ENCODE assay signal across 1 cellular context in the genomic region with DNA sequence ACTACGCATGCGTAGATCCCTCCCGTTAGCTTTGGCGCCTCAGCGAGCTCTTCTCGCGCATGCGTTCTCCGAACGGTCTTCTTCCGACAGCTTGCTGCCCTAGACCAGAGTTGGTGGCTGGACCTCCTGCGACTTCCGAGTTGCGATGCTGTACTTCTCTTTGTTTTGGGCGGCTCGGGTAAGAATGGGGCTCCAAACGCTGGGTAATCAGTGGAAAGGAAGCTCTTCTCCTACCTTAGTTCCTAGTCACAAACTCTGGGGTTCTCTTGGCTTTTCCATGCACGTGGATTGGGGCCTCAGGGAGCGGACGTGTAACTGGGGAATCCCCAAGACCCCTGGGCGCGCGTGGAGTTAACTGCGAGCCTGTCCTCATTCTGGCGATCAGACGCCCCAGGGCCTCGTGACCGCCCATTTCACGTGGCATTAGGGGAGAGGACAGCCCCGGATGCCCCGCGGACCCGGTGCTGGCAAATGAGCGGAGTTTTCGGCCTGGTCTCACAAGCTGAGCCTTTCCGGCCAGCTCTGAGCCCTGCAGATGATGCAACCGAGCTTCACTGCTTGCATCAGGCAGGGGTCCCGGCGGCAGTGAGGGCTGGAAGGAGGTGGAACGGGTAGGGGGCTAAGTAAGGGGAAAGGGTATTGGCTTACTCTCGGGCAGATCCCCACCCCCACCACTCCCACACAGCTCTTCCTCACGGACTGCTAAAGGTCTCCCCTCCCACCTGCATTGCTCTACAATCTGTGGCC.
A peak's percentile ranks its signal among the peaks of the same experiment; 100 is the strongest.
TF ChIP-seq lines count a peak whose summit lies in the region.

TSS of gene SHMT2 (plus strand) at position 78 of the 747 bp plus-strand sequence. CDS start at position 146, 68 bp downstream.

TF ChIP-seq in GM12878, 131 proteins besides CTCF, POLR2A, EP300 and RAD21 (continued from another document and continues in another):
- no peak for TF ChIP-seq ZBTB11 (CRISPR knock-in tag; IDR thresholded peaks at IDR 0.05)
- TF ChIP-seq NFXL1 (IDR thresholded peaks at IDR 0.05; ENCODE audit: borderline replicate concordance), result no peak
- TF ChIP-seq, protein P1, sequence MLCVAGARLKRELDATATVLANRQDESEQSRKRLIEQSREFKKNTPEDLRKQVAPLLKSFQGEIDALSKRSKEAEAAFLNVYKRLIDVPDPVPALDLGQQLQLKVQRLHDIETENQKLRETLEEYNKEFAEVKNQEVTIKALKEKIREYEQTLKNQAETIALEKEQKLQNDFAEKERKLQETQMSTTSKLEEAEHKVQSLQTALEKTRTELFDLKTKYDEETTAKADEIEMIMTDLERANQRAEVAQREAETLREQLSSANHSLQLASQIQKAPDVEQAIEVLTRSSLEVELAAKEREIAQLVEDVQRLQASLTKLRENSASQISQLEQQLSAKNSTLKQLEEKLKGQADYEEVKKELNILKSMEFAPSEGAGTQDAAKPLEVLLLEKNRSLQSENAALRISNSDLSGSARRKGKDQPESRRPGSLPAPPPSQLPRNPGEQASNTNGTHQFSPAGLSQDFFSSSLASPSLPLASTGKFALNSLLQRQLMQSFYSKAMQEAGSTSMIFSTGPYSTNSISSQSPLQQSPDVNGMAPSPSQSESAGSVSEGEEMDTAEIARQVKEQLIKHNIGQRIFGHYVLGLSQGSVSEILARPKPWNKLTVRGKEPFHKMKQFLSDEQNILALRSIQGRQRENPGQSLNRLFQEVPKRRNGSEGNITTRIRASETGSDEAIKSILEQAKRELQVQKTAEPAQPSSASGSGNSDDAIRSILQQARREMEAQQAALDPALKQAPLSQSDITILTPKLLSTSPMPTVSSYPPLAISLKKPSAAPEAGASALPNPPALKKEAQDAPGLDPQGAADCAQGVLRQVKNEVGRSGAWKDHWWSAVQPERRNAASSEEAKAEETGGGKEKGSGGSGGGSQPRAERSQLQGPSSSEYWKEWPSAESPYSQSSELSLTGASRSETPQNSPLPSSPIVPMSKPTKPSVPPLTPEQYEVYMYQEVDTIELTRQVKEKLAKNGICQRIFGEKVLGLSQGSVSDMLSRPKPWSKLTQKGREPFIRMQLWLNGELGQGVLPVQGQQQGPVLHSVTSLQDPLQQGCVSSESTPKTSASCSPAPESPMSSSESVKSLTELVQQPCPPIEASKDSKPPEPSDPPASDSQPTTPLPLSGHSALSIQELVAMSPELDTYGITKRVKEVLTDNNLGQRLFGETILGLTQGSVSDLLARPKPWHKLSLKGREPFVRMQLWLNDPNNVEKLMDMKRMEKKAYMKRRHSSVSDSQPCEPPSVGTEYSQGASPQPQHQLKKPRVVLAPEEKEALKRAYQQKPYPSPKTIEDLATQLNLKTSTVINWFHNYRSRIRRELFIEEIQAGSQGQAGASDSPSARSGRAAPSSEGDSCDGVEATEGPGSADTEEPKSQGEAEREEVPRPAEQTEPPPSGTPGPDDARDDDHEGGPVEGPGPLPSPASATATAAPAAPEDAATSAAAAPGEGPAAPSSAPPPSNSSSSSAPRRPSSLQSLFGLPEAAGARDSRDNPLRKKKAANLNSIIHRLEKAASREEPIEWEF (IDR thresholded peaks at IDR 0.05; ENCODE audit: insufficient replicate concordance, low read depth, low read length), result no peak
- TF ChIP-seq, protein P2, sequence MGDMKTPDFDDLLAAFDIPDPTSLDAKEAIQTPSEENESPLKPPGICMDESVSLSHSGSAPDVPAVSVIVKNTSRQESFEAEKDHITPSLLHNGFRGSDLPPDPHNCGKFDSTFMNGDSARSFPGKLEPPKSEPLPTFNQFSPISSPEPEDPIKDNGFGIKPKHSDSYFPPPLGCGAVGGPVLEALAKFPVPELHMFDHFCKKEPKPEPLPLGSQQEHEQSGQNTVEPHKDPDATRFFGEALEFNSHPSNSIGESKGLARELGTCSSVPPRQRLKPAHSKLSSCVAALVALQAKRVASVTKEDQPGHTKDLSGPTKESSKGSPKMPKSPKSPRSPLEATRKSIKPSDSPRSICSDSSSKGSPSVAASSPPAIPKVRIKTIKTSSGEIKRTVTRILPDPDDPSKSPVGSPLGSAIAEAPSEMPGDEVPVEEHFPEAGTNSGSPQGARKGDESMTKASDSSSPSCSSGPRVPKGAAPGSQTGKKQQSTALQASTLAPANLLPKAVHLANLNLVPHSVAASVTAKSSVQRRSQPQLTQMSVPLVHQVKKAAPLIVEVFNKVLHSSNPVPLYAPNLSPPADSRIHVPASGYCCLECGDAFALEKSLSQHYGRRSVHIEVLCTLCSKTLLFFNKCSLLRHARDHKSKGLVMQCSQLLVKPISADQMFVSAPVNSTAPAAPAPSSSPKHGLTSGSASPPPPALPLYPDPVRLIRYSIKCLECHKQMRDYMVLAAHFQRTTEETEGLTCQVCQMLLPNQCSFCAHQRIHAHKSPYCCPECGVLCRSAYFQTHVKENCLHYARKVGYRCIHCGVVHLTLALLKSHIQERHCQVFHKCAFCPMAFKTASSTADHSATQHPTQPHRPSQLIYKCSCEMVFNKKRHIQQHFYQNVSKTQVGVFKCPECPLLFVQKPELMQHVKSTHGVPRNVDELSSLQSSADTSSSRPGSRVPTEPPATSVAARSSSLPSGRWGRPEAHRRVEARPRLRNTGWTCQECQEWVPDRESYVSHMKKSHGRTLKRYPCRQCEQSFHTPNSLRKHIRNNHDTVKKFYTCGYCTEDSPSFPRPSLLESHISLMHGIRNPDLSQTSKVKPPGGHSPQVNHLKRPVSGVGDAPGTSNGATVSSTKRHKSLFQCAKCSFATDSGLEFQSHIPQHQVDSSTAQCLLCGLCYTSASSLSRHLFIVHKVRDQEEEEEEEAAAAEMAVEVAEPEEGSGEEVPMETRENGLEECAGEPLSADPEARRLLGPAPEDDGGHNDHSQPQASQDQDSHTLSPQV (IDR thresholded peaks at IDR 0.05), result no peak
- TF ChIP-seq ZNF384 (IDR thresholded peaks at IDR 0.05; ENCODE audit: borderline replicate concordance, low read depth, low read length), result no peak
- no peak for TF ChIP-seq CREB1 (IDR thresholded peaks at IDR 0.05; ENCODE audit: low read depth)
- no peak for TF ChIP-seq TCF3 (IDR thresholded peaks at IDR 0.05; ENCODE audit: borderline replicate concordance, insufficient read depth, low read depth, low read length)
- TF ChIP-seq MYC (IDR thresholded peaks at IDR 0.05; ENCODE audit: insufficient read depth, insufficient read length, insufficient replicate concordance, low read length, severe bottlenecking), result peak; percentile 7
- TF ChIP-seq BHLHE40 (IDR thresholded peaks at IDR 0.05; ENCODE audit: borderline replicate concordance in 1 of 2, low read depth in 2 of 2, low read length in 1 of 2), result peak; percentile 64 to 71; a peak in 3 of 4 replicates
- no peak for TF ChIP-seq FOS (IDR thresholded peaks at IDR 0.05; ENCODE audit: borderline replicate concordance, extremely low read depth, insufficient read length)
- TF ChIP-seq ASH2L (IDR thresholded peaks at IDR 0.05; ENCODE audit: borderline replicate concordance, low read depth), result no peak
- TF ChIP-seq RBBP5 (conservative IDR thresholded peaks at IDR 0.05), result no peak
- TF ChIP-seq HSF1 (IDR thresholded peaks at IDR 0.05; ENCODE audit: low read depth, low read length), result no peak
- TF ChIP-seq ZNF207 (IDR thresholded peaks at IDR 0.05; ENCODE audit: borderline replicate concordance), result no peak
- TF ChIP-seq NFYA (IDR thresholded peaks at IDR 0.05; ENCODE audit: borderline replicate concordance, low read depth, low read length), result no peak
- no peak for TF ChIP-seq NR2C1 (IDR thresholded peaks at IDR 0.05)
- peak; percentile 67; the same call in 1 of the 2 replicates for TF ChIP-seq GATAD2B (conservative IDR thresholded peaks at IDR 0.05; ENCODE audit: low read depth)
- TF ChIP-seq DPF2 (IDR thresholded peaks at IDR 0.05), result 0 out of 2 replicates have a peak, but pooled peaks have one; percentile 47
- TF ChIP-seq ETV6 (conservative IDR thresholded peaks at IDR 0.05 in 1 of 2, IDR thresholded peaks at IDR 0.05 in 1 of 2; ENCODE audit: borderline replicate concordance in 1 of 2, low read depth in 1 of 2), result no peak
- no peak for TF ChIP-seq JUND (IDR thresholded peaks at IDR 0.05; ENCODE audit: low read depth, low read length)
- TF ChIP-seq ZNF24 (IDR thresholded peaks at IDR 0.05), result no peak
- TF ChIP-seq RAD51 (IDR thresholded peaks at IDR 0.05), result peak; percentile 87
- TF ChIP-seq ZSCAN29 (IDR thresholded peaks at IDR 0.05), result no peak
- no peak for TF ChIP-seq FOXM1 (IDR thresholded peaks at IDR 0.05; ENCODE audit: low read depth, low read length)
- TF ChIP-seq TCF7 (IDR thresholded peaks at IDR 0.05; ENCODE audit: borderline replicate concordance), result no peak
- peak; percentile 4; the same call in 1 of the 3 replicates for TF ChIP-seq POU2F2 (IDR thresholded peaks at IDR 0.05; ENCODE audit: borderline replicate concordance, low read depth, low read length)
- TF ChIP-seq NKRF (conservative IDR thresholded peaks at IDR 0.05), result peak; percentile 85
- TF ChIP-seq SMARCA5 (IDR thresholded peaks at IDR 0.05), result peak; percentile 55; the same call in 1 of the 2 replicates
- no peak for TF ChIP-seq IKZF2 (IDR thresholded peaks at IDR 0.05)
- no peak for TF ChIP-seq ZZZ3 (IDR thresholded peaks at IDR 0.05; ENCODE audit: control insufficient read depth, insufficient read length, low read depth)
- no peak; the same call in none of the 2 replicates for TF ChIP-seq SREBF1 (IDR thresholded peaks at IDR 0.05; ENCODE audit: low read length)
- TF ChIP-seq SIX5 (IDR thresholded peaks at IDR 0.05; ENCODE audit: low read depth, low read length, severe bottlenecking), result peak; percentile 83
- no peak for TF ChIP-seq ZNF217 (IDR thresholded peaks at IDR 0.05)
- TF ChIP-seq IKZF1 (conservative IDR thresholded peaks at IDR 0.05), result peak; percentile 86
- TF ChIP-seq NFIC (IDR thresholded peaks at IDR 0.05; ENCODE audit: low read depth, low read length), result no peak
- TF ChIP-seq, protein P3, sequence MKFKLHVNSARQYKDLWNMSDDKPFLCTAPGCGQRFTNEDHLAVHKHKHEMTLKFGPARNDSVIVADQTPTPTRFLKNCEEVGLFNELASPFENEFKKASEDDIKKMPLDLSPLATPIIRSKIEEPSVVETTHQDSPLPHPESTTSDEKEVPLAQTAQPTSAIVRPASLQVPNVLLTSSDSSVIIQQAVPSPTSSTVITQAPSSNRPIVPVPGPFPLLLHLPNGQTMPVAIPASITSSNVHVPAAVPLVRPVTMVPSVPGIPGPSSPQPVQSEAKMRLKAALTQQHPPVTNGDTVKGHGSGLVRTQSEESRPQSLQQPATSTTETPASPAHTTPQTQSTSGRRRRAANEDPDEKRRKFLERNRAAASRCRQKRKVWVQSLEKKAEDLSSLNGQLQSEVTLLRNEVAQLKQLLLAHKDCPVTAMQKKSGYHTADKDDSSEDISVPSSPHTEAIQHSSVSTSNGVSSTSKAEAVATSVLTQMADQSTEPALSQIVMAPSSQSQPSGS (IDR thresholded peaks at IDR 0.05; ENCODE audit: low read length), result no peak
- TF ChIP-seq HDAC2 (IDR thresholded peaks at IDR 0.05), result no peak
- TF ChIP-seq HCFC1 (IDR thresholded peaks at IDR 0.05; ENCODE audit: low read length), result peak; percentile 88
- no peak for TF ChIP-seq NR2F1 (conservative IDR thresholded peaks at IDR 0.05)
- TF ChIP-seq NR2C2 (IDR thresholded peaks at IDR 0.05; ENCODE audit: borderline replicate concordance, control insufficient read depth, insufficient read length, low read depth), result no peak
- TF ChIP-seq SP1 (IDR thresholded peaks at IDR 0.05; ENCODE audit: low read depth, low read length), result no peak
- TF ChIP-seq SMC3 (IDR thresholded peaks at IDR 0.05; ENCODE audit: borderline replicate concordance, low read length), result no peak
